Comparison of ENCODE assay signal across 8 cellular contexts in the genomic region with DNA sequence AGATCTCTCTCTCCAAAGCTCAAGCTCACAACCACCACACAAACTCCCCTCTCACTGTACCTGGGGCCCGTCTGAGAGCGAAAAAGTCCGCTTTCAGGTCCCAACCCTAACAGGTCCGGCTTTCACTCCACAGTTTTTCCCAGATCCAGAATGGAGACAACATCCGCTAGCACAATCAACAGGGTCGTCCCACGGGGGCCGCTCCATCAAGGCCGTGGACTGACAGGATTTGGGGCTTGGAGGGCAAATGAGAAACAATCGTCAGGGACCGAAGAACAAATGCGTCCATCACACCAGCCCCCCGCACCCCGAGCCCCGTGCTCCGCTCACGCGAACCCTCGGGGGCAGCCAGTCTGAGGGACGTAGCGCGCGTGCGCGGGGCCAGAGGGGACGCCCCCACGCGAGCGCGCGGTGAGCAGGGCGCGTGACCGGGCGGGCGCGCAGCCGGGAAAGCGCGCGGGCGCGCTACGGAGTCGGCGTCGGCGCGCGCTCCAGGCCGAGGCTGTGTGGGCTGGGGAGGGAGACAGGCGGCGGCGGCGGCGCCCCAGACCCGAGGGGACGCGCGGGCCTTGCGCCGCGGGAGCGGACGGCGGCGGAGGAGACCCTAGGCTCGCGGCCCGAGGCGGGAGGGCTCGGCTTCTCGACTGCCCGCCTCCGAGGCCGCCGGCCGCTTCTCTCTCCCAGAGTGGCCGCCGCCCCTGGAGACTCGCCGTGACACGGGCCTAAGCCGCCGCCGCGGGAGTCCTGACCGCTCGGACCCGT. TPM values are rescaled to one million over a fixed set of nuclear protein-coding genes. Genes with fewer than 3 reads are reported as not detected.
DNase-seq lines count a peak whose midpoint lies in the region; TF ChIP-seq lines count a peak whose summit lies in the region.

A gene (plus strand): TSS at position 470 of the 762 bp plus-strand sequence. CDS start 606 bp downstream, outside the sequence.

- no peaks in the 10 kb centered on the region for H3K27me3 ChIP-seq in osteoblast (ENCODE audit: insufficient read depth, low read length)

- no peaks in the 10 kb centered on the region for H3K36me3 ChIP-seq in osteoblast (ENCODE audit: insufficient read depth, low read length)

- H3K4me3 ChIP-seq in osteoblast (ENCODE audit: insufficient read depth, low read length) = peak within 1 kb of the TSS; percentile 96

- peak within 1 kb of the TSS; percentile 81 for H3K4me2 ChIP-seq in osteoblast (ENCODE audit: insufficient read depth, low read length)

- peaks cover 44% of the 10 kb centered on the region for H3K4me1 Mint-ChIP-seq in activated naive CD4-positive, alpha-beta T cell treated with anti-CD3 and anti-CD28 coated beads, Interleukin-2, amount 50 U/mL, for 24 hours

- no peaks in the 10 kb centered on the region for H3K9me3 ChIP-seq in osteoblast (ENCODE audit: low read depth, low read length)

- H2AFZ ChIP-seq in osteoblast (ENCODE audit: low read length) = peak within 1 kb of the TSS; percentile 99

- no peaks in the 10 kb centered on the region for H3K36me3 Mint-ChIP-seq in activated naive CD4-positive, alpha-beta T cell treated with anti-CD3 and anti-CD28 coated beads, Interleukin-2, amount 50 U/mL, for 24 hours

- DNase-seq in GDM1 (lab: John Stamatoyannopoulos, UW) = peak; percentile 89
- peak; percentile 57 for DNase-seq in H4 (ENCODE audit: low spot score)
- DNase-seq in LoVo (ENCODE audit: low spot score) = peak; percentile 88
- DNase-seq in SKM-1 (lab: John Stamatoyannopoulos, UW; ENCODE audit: unreplicated experiment) = peak; percentile 57
- no peak for DNase-seq in glomerular endothelial cell (ENCODE audit: extremely low read depth, low read depth, low spot score)
- peak; percentile 99 for DNase-seq in osteoblast (ENCODE audit: insufficient read length, low spot score, missing footprints)

- peak within 1 kb of the TSS; percentile 95 for H3K27ac Mint-ChIP-seq in activated naive CD4-positive, alpha-beta T cell treated with anti-CD3 and anti-CD28 coated beads, Interleukin-2, amount 50 U/mL, for 24 hours

- no peak for TF ChIP-seq CTCF in osteoblast (IDR thresholded peaks at IDR 0.05; ENCODE audit: extremely low read depth, low read depth, low read length)

- H4K20me1 ChIP-seq in osteoblast (ENCODE audit: insufficient read depth, low read length) = peaks cover 30% of the 10 kb centered on the region

- H3K9me3 Mint-ChIP-seq in activated naive CD4-positive, alpha-beta T cell treated with anti-CD3 and anti-CD28 coated beads, Interleukin-2, amount 50 U/mL, for 24 hours = no peaks in the 10 kb centered on the region

- H3K27ac ChIP-seq in osteoblast (ENCODE audit: low read depth, low read length) (peak within 1 kb of the TSS; percentile 74), temporal lobe (ENCODE audit: low read depth, low read length) (peak within 1 kb of the TSS; percentile 89)

- H3K4me3 Mint-ChIP-seq in activated naive CD4-positive, alpha-beta T cell treated with anti-CD3 and anti-CD28 coated beads, Interleukin-2, amount 50 U/mL, for 24 hours = peak within 1 kb of the TSS; percentile 98

- no peaks in the 10 kb centered on the region for H3K27me3 Mint-ChIP-seq in activated naive CD4-positive, alpha-beta T cell treated with anti-CD3 and anti-CD28 coated beads, Interleukin-2, amount 50 U/mL, for 24 hours

- H3K4me1 ChIP-seq in osteoblast (ENCODE audit: insufficient read depth, low read length) = peaks cover 9% of the 10 kb centered on the region

- H3K79me2 ChIP-seq in osteoblast (ENCODE audit: insufficient read depth, low read length) = peaks cover 48% of the 10 kb centered on the region

RNA-seq across cellular contexts. Expression of the gene that starts here (rescaled TPM):
- 15.3 and 16.6 TPM in 2 replicates for total RNA-seq in H4 (2014; rRNA removed; shearing (Covaris generic))
- total RNA-seq in glomerular endothelial cell (34.9 and 41.4 TPM in 2 replicates), osteoblast (48.1 and 53.3 TPM in 2 replicates), temporal lobe (50.6 TPM)
